ENCODE assay signal across 8 cellular contexts in genomic region chr9:129962889-129963703, GRCh38.
A peak's percentile ranks its signal among the peaks of the same experiment; 100 is the strongest.
DNase-seq lines count a peak whose midpoint lies in the region; ATAC-seq and TF ChIP-seq lines count a peak whose summit lies in the region.

No MANE protein-coding gene starts in this region.

- ATAC-seq in HG02870 (IDR thresholded peaks at IDR 0.05; ENCODE audit: unreplicated experiment) (peak; percentile 74), left cardiac atrium (peak; percentile 81 to 85), GM18870 (IDR thresholded peaks at IDR 0.05; ENCODE audit: unreplicated experiment) (no peak)

- no peak for TF ChIP-seq CTCF in PC-9 (conservative IDR thresholded peaks at IDR 0.05)
- TF ChIP-seq CTCF in sigmoid colon (IDR thresholded peaks at IDR 0.05): no peak

- no peaks in the 10 kb centered on the region for H3K9me2 ChIP-seq in PC-9 (ENCODE audit: insufficient read depth)

- H3K4me1 ChIP-seq in PC-9 (replicated peaks; ENCODE audit: insufficient read depth): no peaks in the 10 kb centered on the region
- peaks cover 0 to 70% (median 58%) of the 10 kb centered on the region in 4 donors for H3K4me1 ChIP-seq in sigmoid colon

- 14 to 20% methylated on average over 14 of the region's 14 CpGs for WGBS in sigmoid colon, 2 donors

- intact Hi-C loops in PC-9 (cut with micrococcal nuclease; ENCODE audit: unreplicated experiment): no loop called here
- intact Hi-C loops in left cardiac atrium (cut with DNase I): no loop called here
- intact Hi-C loops in sigmoid colon (cut with DNase I): loop anchor here (5.0 kb wide), 2 partner anchors 76 to 79 kb away; partner anchors contain the start of gene FNBP1

- CTCF ChIA-PET in PC-9 (lab: Charles Lee): interaction anchor here (0.5 kb wide), 1 partner anchor 95 kb away, joined by 4 read pairs; no protein-coding TSS in a partner anchor

- DNase-seq in PC-9 (peak in 1 of 2 experiments; percentile 29), left cardiac atrium (peak; percentile 37), sigmoid colon (peak; percentile 86), NCI-H187 (lab: John Stamatoyannopoulos, UW) (no peak)
- DNase-seq in activated naive CD4-positive, alpha-beta T cell treated with anti-CD3 and anti-CD28 coated beads, Interleukin-2, amount 50 U/mL, for 16 hours: peak; percentile 73

- peak; percentile 20 for TF ChIP-seq POLR2A in GM15510 (IDR thresholded peaks at IDR 0.05; ENCODE audit: borderline replicate concordance, extremely low read depth, insufficient read length)
- TF ChIP-seq POLR2A in sigmoid colon (IDR thresholded peaks at IDR 0.05): peak; percentile 53 to 57

- BruUV-seq in PC-9 (replicated peaks; lab: Mats Ljungman, UMichigan): TSS peak; percentile 32

- no peak overlapping the region for H2AFZ ChIP-seq in PC-9

- H3K4me3 ChIP-seq in PC-9: no peak overlapping the region
- peak overlapping the region; percentile 32 to 53 (median 46) for H3K4me3 ChIP-seq in sigmoid colon

- H3K9me3 ChIP-seq in PC-9 (ENCODE audit: insufficient read depth, low read depth) (no peaks in the 10 kb centered on the region), sigmoid colon (no peaks in the 10 kb centered on the region)

- H3K79me2 ChIP-seq in PC-9 (ENCODE audit: low read depth): no peaks in the 10 kb centered on the region

- H3K36me3 ChIP-seq in PC-9 (ENCODE audit: low read depth) (no peaks in the 10 kb centered on the region), sigmoid colon (peaks cover 0 to 12% (median 0%) of the 10 kb centered on the region in 4 donors)

- H3K4me2 ChIP-seq in PC-9: no peak overlapping the region

- no peaks in the 10 kb centered on the region for H3K27me3 ChIP-seq in PC-9 (ENCODE audit: insufficient read depth, low read depth)
- no peaks in the 10 kb centered on the region for H3K27me3 ChIP-seq in sigmoid colon

- TF ChIP-seq EP300 in sigmoid colon (IDR thresholded peaks at IDR 0.05): no peak

- H3K27ac ChIP-seq in PC-9 (no peak overlapping the region), sigmoid colon (peak overlapping the region; percentile 88 to 94 (median 91))

- H4K20me1 ChIP-seq in PC-9 (ENCODE audit: insufficient read depth): no peaks in the 10 kb centered on the region

- no peaks in the 10 kb centered on the region for H3F3A ChIP-seq in PC-9 (ENCODE audit: insufficient read depth, low read depth)

- POLR2A ChIA-PET in PC-9 (lab: Charles Lee; ENCODE audit: unreplicated experiment): interaction anchor here (0.6 kb wide), 1 partner anchor 80 kb away, joined by 4 read pairs; the partner anchor contains the start of gene FNBP1

Comparison
In these comparisons a context has a peak if more than half of its experiments do, and no peak if none do; other contexts are left out.
1. DNase-seq: peak in activated naive CD4-positive, alpha-beta T cell treated with anti-CD3 and anti-CD28 coated beads, Interleukin-2, amount 50 U/mL, for 16 hours (single experiment), left cardiac atrium (single experiment) and sigmoid colon (single experiment); none in NCI-H187 (0 of 2).